ENCODE assay signal across 31 cellular contexts in the genomic region with DNA sequence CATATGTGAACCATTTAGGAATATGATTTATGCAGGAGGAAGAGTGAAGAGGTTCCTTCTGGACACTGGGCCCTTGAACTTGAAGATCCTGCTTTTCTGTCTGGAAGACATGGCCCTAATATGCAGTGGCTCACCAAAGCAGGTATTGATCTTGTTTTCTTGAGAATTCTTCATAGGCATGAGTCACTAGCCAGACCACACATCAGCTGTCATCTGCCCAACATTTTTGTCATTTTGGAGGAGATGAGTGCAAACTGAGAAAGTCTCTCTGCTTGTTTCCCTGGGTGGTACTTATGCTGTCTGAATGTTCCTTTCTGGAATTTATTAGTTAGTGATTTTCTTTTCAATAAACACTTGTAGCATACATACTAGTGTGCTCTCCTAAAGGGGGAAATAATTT.
"Had no signal": no experiment of that assay in that cellular context is flagged by ENCODE, and none has a peak within 500 bp of the region (broad histone marks: within the 10 kb centered on the region; RNA-seq: fewer than 3 reads in every experiment).

No MANE protein-coding gene starts in this region.

- H3K27ac ChIP-seq: cardiac muscle cell, RWPE1, WERI-Rb-1 had no signal

- H3K4me3 ChIP-seq: cardiac muscle cell, K562, MG63 had no signal

- H3K9me3 Mint-ChIP-seq: activated CD4-positive, alpha-beta T cell treated with anti-CD3 and anti-CD28 coated beads, Interleukin-2, amount 10 ng/mL, durations not matched to agents 24 days and 14 days; activated naive CD8-positive, alpha-beta T cell treated with anti-CD3 and anti-CD28 coated beads for 36 hours; activated T-cell treated with anti-CD3 and anti-CD28 coated beads, Interleukin-2, amount 50 U/mL, for 4 hours had no signal

- ATAC-seq: activated CD8-positive, alpha-beta T cell treated with anti-CD3 and anti-CD28 coated beads, Interleukin-2, amount 10 ng/mL, durations not matched to agents 7 days and 5 days; activated T-cell treated with anti-CD3 and anti-CD28 coated beads, Interleukin-2, amount 50 U/mL, for 4 hours; K562; Right ventricle myocardium inferior had no signal

- H3K4me3 Mint-ChIP-seq: activated CD4-positive, alpha-beta T cell treated with anti-CD3 and anti-CD28 coated beads, Interleukin-2, amount 10 ng/mL, durations not matched to agents 24 days and 14 days; activated CD8-positive, alpha-beta T cell treated with anti-CD3 and anti-CD28 coated beads, Interleukin-2, amount 10 ng/mL, durations not matched to agents 7 days and 5 days; activated naive CD8-positive, alpha-beta T cell treated with anti-CD3 and anti-CD28 coated beads for 36 hours; activated T-cell treated with anti-CD3 and anti-CD28 coated beads, Interleukin-2, amount 50 U/mL, for 4 hours; central memory CD8-positive, alpha-beta T cell had no signal

- H3K27ac Mint-ChIP-seq: activated CD4-positive, alpha-beta T cell treated with anti-CD3 and anti-CD28 coated beads, Interleukin-2, amount 10 ng/mL, durations not matched to agents 24 days and 14 days; activated CD8-positive, alpha-beta T cell treated with anti-CD3 and anti-CD28 coated beads, Interleukin-2, amount 10 ng/mL, durations not matched to agents 7 days and 5 days; activated naive CD8-positive, alpha-beta T cell treated with anti-CD3 and anti-CD28 coated beads for 36 hours had no signal

- H3K9me3 ChIP-seq: MG63 had no signal

- H3K36me3 Mint-ChIP-seq: activated naive CD8-positive, alpha-beta T cell treated with anti-CD3 and anti-CD28 coated beads for 36 hours had no signal

- H3K27me3 Mint-ChIP-seq: activated CD4-positive, alpha-beta T cell treated with anti-CD3 and anti-CD28 coated beads, Interleukin-2, amount 10 ng/mL, durations not matched to agents 24 days and 14 days had no signal

- DNase-seq: activated CD4-positive, alpha-beta T cell treated with anti-CD3 and anti-CD28 coated beads for 1 hour; activated CD4-positive, alpha-beta T cell treated with anti-CD3 and anti-CD28 coated beads, Interleukin-2, amount 10 ng/mL, durations not matched to agents 24 days and 14 days; activated CD4-positive, alpha-beta T cell treated with anti-CD3 and anti-CD28 coated beads, Interleukin-2, amount 50 U/mL, for 48 hours; activated CD4-positive, CD25-positive, alpha-beta regulatory T cell; activated CD8-positive, alpha-beta T cell treated with anti-CD3 and anti-CD28 coated beads, Interleukin-2, amount 10 ng/mL, durations not matched to agents 7 days and 5 days; activated effector memory CD4-positive, alpha-beta T cell treated with anti-CD3 and anti-CD28 coated beads, Interleukin-2, amount 50 U/mL, for 16 hours; activated naive CD4-positive, alpha-beta T cell; activated naive CD4-positive, alpha-beta T cell treated with anti-CD3 and anti-CD28 coated beads, Interleukin-2, amount 50 U/mL, for 16 hours; activated naive CD8-positive, alpha-beta T cell treated with anti-CD3 and anti-CD28 coated beads for 36 hours; activated T-cell treated with anti-CD3 and anti-CD28 coated beads, Interleukin-2, amount 50 U/mL, for 4 hours; amniotic stem cell; aorta; MG63; NCI-H1048; NCI-H1105 treated with DMSO at 0.1 percent for 48 hours; NCI-H1436; NCI-H1694; NCI-H1930; NCI-H2081 treated with DMSO at 0.1 percent for 48 hours; NCI-H345; NCI-H524 treated with DMSO at 0.1 percent for 48 hours; SW 1271; T-helper 1 cell; T-helper 2 cell; T-helper 9 cell; WERI-Rb-1 had no signal

- H3K4me1 Mint-ChIP-seq: activated CD4-positive, alpha-beta T cell treated with anti-CD3 and anti-CD28 coated beads, Interleukin-2, amount 10 ng/mL, durations not matched to agents 24 days and 14 days; activated naive CD8-positive, alpha-beta T cell treated with anti-CD3 and anti-CD28 coated beads for 36 hours; central memory CD8-positive, alpha-beta T cell had no signal

- H3K36me3 ChIP-seq: cardiac muscle cell, MG63, WERI-Rb-1 had no signal
